ENCODE assay signal across 8 cellular contexts in the genomic region with DNA sequence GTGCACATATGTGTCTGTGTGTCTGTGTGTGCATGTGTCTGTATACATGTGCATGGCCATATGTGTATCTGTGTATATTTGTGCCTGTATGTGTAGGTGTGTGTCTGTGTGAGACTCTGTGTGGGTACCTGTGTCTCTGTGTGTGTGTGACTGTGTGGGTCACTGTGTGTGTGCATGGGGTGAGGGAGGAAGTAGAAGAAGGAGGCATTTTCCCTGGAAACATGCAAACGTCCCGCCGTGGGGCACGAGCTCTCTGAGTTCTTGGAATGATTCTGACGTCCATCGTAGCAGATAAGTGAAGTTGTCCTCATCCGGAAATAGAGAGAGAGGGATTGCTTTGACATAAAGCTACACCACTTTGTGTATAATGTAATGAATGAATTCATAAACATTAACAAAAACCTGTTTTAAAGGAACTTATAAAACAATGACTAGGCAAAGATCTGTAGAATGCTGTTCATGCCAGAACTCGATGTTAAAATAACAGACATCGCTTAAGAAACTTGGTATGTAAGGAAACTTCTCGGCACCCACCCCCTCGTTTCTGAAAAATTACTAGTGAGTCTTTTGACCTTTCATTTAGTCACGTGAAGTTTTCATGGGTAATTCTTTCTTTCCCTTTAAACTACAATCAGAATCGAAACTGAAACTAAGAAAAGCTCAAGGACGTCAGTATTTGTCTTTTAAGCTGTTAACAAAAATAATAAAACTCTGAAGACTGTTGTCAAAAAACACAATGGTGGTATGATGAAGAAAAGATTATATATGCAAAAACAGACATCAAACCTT. TPM values are rescaled to one million over a fixed set of nuclear protein-coding genes. Genes with fewer than 3 reads are reported as not detected.
DNase-seq lines count a peak whose midpoint lies in the region; ATAC-seq lines count a peak whose summit lies in the region.

No MANE protein-coding gene starts in this region.

- peak overlapping the region; percentile 76 for H3K4me3 Mint-ChIP-seq in activated T-cell treated with anti-CD3 and anti-CD28 coated beads, Interleukin-2, amount 50 U/mL, for 4 hours

- no peaks in the 10 kb centered on the region for H3K9me3 Mint-ChIP-seq in activated T-cell treated with anti-CD3 and anti-CD28 coated beads, Interleukin-2, amount 50 U/mL, for 4 hours

- H3K36me3 Mint-ChIP-seq in activated T-cell treated with anti-CD3 and anti-CD28 coated beads, Interleukin-2, amount 50 U/mL, for 4 hours (ENCODE audit: insufficient read depth) = no peaks in the 10 kb centered on the region

- H3K4me1 Mint-ChIP-seq in activated T-cell treated with anti-CD3 and anti-CD28 coated beads, Interleukin-2, amount 50 U/mL, for 4 hours (ENCODE audit: low read depth) = peaks cover 45% of the 10 kb centered on the region

- peak; percentile 75 for DNase-seq in DMS53 (lab: John Stamatoyannopoulos, UW)
- peak; percentile 33 for DNase-seq in HT-29 (ENCODE audit: low spot score)
- peak; percentile 49 for DNase-seq in activated T-cell treated with anti-CD3 and anti-CD28 coated beads, Interleukin-2, amount 50 U/mL, for 4 hours
- peak; percentile 65 for DNase-seq in fibroblast of the conjunctiva (ENCODE audit: low read depth)
- peak; percentile 19 for DNase-seq in putamen (ENCODE audit: low spot score)
- DNase-seq in islet precursor cell = no peak

- ATAC-seq in activated T-cell treated with anti-CD3 and anti-CD28 coated beads, Interleukin-2, amount 50 U/mL, for 4 hours = peak; percentile 72 to 75
- ATAC-seq in HG02642 (IDR thresholded peaks at IDR 0.05; ENCODE audit: poor library complexity, unreplicated experiment) (no peak), HG03039 (IDR thresholded peaks at IDR 0.05; ENCODE audit: unreplicated experiment) (no peak)

- H3K27me3 Mint-ChIP-seq in activated T-cell treated with anti-CD3 and anti-CD28 coated beads, Interleukin-2, amount 50 U/mL, for 4 hours (ENCODE audit: low read depth) = no peaks in the 10 kb centered on the region

RNA-seq across cellular contexts. Expression of gene KLF6, which starts 43.6 kb away (rescaled TPM):
- 155 and 182 TPM in 2 replicates for total RNA-seq in HT-29 (2014; rRNA removed; shearing (Covaris generic))
- total RNA-seq in activated T-cell treated with anti-CD3 and anti-CD28 coated beads, Interleukin-2, amount 50 U/mL, for 4 hours = 100 to 1,000 TPM; 188 to 247 (median 209) TPM

Comparison
In these comparisons a context has a peak if more than half of its experiments do, and no peak if none do; other contexts are left out.
1. ATAC-seq: peak in activated T-cell treated with anti-CD3 and anti-CD28 coated beads, Interleukin-2, amount 50 U/mL, for 4 hours (2 of 2); none in HG02642 (single experiment) and HG03039 (single experiment).